Comparison of ENCODE assay signal across 8 cellular contexts in the genomic region with DNA sequence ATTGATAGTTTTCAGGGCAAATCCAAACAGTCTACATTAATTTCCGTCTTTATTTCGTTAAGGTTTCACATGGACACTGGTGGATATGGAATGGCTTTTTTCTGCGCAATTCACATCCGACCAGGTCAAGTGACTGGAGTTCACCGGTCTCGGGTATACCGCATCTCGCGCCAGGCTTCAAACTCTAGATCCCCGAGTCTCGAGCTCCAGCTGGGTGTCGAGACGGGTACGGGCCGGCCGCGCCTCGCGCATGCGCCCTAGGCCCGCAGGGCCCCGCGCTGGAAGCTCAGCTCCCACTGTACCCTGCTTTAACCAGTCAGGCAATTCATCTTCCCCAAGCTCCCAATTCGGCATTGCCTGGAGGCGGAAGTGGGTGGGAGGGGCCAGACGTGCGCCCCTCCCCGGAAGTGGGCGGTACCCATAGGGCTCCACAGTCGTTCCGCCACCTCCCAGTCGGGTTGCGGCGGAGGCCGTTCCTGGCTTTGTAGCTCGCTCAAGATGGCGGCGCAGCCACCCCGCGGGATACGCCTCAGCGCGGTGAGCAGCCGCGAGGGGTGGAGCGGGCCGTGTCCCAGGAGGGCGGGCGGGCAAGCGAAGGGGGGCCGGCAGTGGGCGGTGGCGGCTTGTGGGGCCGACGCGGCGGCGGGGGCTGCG. TPM values are rescaled to one million over a fixed set of nuclear protein-coding genes. Genes with fewer than 3 reads are reported as not detected.
A peak's percentile ranks its signal among the peaks of the same experiment; 100 is the strongest.
DNase-seq lines count a peak whose midpoint lies in the region; ATAC-seq and FAIRE-seq lines count a peak whose summit lies in the region.

A gene with protein sequence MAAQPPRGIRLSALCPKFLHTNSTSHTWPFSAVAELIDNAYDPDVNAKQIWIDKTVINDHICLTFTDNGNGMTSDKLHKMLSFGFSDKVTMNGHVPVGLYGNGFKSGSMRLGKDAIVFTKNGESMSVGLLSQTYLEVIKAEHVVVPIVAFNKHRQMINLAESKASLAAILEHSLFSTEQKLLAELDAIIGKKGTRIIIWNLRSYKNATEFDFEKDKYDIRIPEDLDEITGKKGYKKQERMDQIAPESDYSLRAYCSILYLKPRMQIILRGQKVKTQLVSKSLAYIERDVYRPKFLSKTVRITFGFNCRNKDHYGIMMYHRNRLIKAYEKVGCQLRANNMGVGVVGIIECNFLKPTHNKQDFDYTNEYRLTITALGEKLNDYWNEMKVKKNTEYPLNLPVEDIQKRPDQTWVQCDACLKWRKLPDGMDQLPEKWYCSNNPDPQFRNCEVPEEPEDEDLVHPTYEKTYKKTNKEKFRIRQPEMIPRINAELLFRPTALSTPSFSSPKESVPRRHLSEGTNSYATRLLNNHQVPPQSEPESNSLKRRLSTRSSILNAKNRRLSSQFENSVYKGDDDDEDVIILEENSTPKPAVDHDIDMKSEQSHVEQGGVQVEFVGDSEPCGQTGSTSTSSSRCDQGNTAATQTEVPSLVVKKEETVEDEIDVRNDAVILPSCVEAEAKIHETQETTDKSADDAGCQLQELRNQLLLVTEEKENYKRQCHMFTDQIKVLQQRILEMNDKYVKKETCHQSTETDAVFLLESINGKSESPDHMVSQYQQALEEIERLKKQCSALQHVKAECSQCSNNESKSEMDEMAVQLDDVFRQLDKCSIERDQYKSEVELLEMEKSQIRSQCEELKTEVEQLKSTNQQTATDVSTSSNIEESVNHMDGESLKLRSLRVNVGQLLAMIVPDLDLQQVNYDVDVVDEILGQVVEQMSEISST (plus strand): TSS at position 431 of the 654 bp plus-strand sequence. CDS start 68 bp downstream, at position 499.

- peaks cover 2 to 4% of the 10 kb centered on the region in 2 donors for H3K9me3 Mint-ChIP-seq in activated T-cell treated with anti-CD3 and anti-CD28 coated beads, Interleukin-2, amount 50 U/mL, for 72 hours

- DNase-seq in DMS79 treated with DMSO at 0.1 percent for 48 hours (lab: John Stamatoyannopoulos, UW) (peak; percentile 97), RCC 7860 (ENCODE audit: low spot score) (peak; percentile 99)
- peak; percentile 97 to 99 for DNase-seq in activated T-cell treated with anti-CD3 and anti-CD28 coated beads, Interleukin-2, amount 50 U/mL, for 72 hours
- DNase-seq in stimulated activated CD8-positive, alpha-beta memory T cell treated with anti-CD3 and anti-CD28 coated beads, Interleukin-7, amount 100 ng/mL, for 24 hours (ENCODE audit: low read depth), result peak; percentile 93

- H3K27me3 ChIP-seq in muscle layer of colon (ENCODE audit: control insufficient read depth in 1 of 2, insufficient read depth in 2 of 2, low read length in 2 of 2), result no peaks in the 10 kb centered on the region

- ATAC-seq in GM21786 (IDR thresholded peaks at IDR 0.05; ENCODE audit: unreplicated experiment) (peak; percentile 86), esophagus mucosa (peak; percentile 97)
- ATAC-seq in activated T-cell treated with anti-CD3 and anti-CD28 coated beads, Interleukin-2, amount 50 U/mL, for 72 hours (replicated peaks in 1 of 2), result peak; percentile 88 to 92

- peak within 1 kb of the TSS; percentile 96 to 99 for H3K4me3 Mint-ChIP-seq in activated T-cell treated with anti-CD3 and anti-CD28 coated beads, Interleukin-2, amount 50 U/mL, for 72 hours

- H3K4me3 ChIP-seq in muscle layer of colon (ENCODE audit: low read depth in 1 of 2, low read length in 2 of 2), result peak within 1 kb of the TSS; percentile 54 to 56

- peak; percentile 87 for FAIRE-seq in RCC 7860 (lab: Jason Lieb, UNC)

- H3K36me3 ChIP-seq in KOPT-K1 (ENCODE audit: insufficient read depth, low read length) (peaks cover 14% of the 10 kb centered on the region), muscle layer of colon (ENCODE audit: insufficient read depth, low read length) (no peaks in the 10 kb centered on the region)

- H3K4me1 Mint-ChIP-seq in activated T-cell treated with anti-CD3 and anti-CD28 coated beads, Interleukin-2, amount 50 U/mL, for 72 hours (ENCODE audit: low read depth), result peaks cover 49% of the 10 kb centered on the region

- peak within 1 kb of the TSS; percentile 14 for H3K9ac ChIP-seq in muscle layer of colon (ENCODE audit: low read length)

- H3K36me3 Mint-ChIP-seq in activated T-cell treated with anti-CD3 and anti-CD28 coated beads, Interleukin-2, amount 50 U/mL, for 72 hours (ENCODE audit: insufficient read depth in 2 of 2), result peaks cover 13 to 37% of the 10 kb centered on the region in 2 donors

- H3K9me3 ChIP-seq in KOPT-K1 (ENCODE audit: insufficient read depth, low read length, poor library complexity, severe bottlenecking), result no peaks in the 10 kb centered on the region
- no peaks in the 10 kb centered on the region for H3K9me3 ChIP-seq in muscle layer of colon (ENCODE audit: low read length)

- H3K27me3 Mint-ChIP-seq in activated T-cell treated with anti-CD3 and anti-CD28 coated beads, Interleukin-2, amount 50 U/mL, for 72 hours (ENCODE audit: low read depth), result no peaks in the 10 kb centered on the region

- H3K27ac Mint-ChIP-seq in activated T-cell treated with anti-CD3 and anti-CD28 coated beads, Interleukin-2, amount 50 U/mL, for 72 hours, result peak within 1 kb of the TSS; percentile 97

- H3K4me1 ChIP-seq in muscle layer of colon (ENCODE audit: insufficient read depth, low read length), result peaks cover 25% of the 10 kb centered on the region

- H3K27ac ChIP-seq in KOPT-K1 (ENCODE audit: low read depth, low read length, poor library complexity, severe bottlenecking) (peak within 1 kb of the TSS; percentile 79), muscle layer of colon (ENCODE audit: low read depth, low read length) (peak within 1 kb of the TSS; percentile 90)

RNA-seq across cellular contexts. Expression of the gene that starts here (rescaled TPM):
- 10 to 100 TPM; 30.2 to 32.7 TPM for total RNA-seq in activated T-cell treated with anti-CD3 and anti-CD28 coated beads, Interleukin-2, amount 50 U/mL, for 72 hours
- 28.8 TPM for total RNA-seq in esophagus mucosa

Comparison
In these comparisons a context has a peak if more than half of its experiments do, and no peak if none do; other contexts are left out.
1. Peak in every context shown above with its lines: DNase-seq, ATAC-seq, H3K4me3 ChIP-seq and H3K27ac ChIP-seq.